In genomic region chr1:167555971-167556714, GRCh38 we compare ENCODE assay signal across 8 cellular contexts. TPM values are rescaled to one million over a fixed set of nuclear protein-coding genes. Genes with fewer than 3 reads are reported as not detected.
DNase-seq lines count a peak whose midpoint lies in the region; ATAC-seq lines count a peak whose summit lies in the region.

No MANE protein-coding gene starts in this region.

- DNase-seq in GM04503 (ENCODE audit: low read depth) (peak; percentile 24), LoVo (ENCODE audit: low spot score) (peak; percentile 68), SHP77 treated with DMSO at 0.1 percent for 48 hours (lab: John Stamatoyannopoulos, UW) (peak; percentile 36), globus pallidus (ENCODE audit: low spot score) (peak; percentile 74), posterior cingulate gyrus (peak in 9 of 10 donors; percentile 52 to 93 (median 79)), ureter (ENCODE audit: low spot score) (peak; percentile 84)
- DNase-seq in activated naive CD4-positive, alpha-beta T cell (lab: John Stamatoyannopoulos, UW): peak; percentile 14 to 65 (median 56)

- intact Hi-C loops in posterior cingulate gyrus (cut with DNase I): loop anchor here (10.0 kb wide), 1 partner anchor 129 kb away; no protein-coding TSS in a partner anchor

- ATAC-seq in GM19324 (IDR thresholded peaks at IDR 0.05; ENCODE audit: low FRiP score, unreplicated experiment): no peak

RNA-seq across cellular contexts. Expression of gene CREG1, which starts 2.6 kb away (rescaled TPM):
- 96.4 TPM for total RNA-seq in ureter

RNA-seq across cellular contexts. Expression of gene CD247, which starts 37.8 kb away (rescaled TPM):
- 4.7 TPM for total RNA-seq in ureter

Comparison
In these comparisons a context has a peak if more than half of its experiments do, and no peak if none do; other contexts are left out.
1. DNase-seq: peak in every context shown above with its lines; median percentile 84 in ureter; 79 in posterior cingulate gyrus; 74 in globus pallidus; 68 in LoVo; 56 in activated naive CD4-positive, alpha-beta T cell; 36 in SHP77 treated with DMSO at 0.1 percent for 48 hours; 24 in GM04503.